ENCODE assay signal across 16 cellular contexts in the genomic region with DNA sequence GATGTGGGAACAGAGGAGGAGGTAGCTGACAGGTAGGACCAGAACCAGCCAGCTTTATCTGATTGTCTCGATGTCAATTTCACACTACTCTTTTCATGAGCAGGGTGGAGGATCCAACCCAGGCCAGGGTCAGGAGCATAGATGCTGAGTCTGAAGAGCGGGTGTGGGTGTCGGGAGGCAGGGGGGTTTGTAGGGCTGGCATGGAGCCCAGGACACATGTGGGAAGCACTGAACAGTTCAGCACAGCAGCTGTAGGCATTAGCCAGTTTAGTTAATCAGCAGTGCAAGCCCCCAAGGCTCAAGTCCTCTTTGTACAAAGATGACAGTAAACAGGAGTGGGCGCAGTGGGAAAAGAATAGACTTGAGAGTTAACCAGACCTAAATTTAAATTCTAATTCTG.
DNase-seq lines count a peak whose midpoint lies in the region; ATAC-seq and TF ChIP-seq lines count a peak whose summit lies in the region.
"Had no signal": no experiment of that assay in that cellular context is flagged by ENCODE, and none has a peak within 500 bp of the region (broad histone marks: within the 10 kb centered on the region; RNA-seq: fewer than 3 reads in every experiment).

No MANE protein-coding gene starts in this region.

- no peak for ATAC-seq in GM18873 (IDR thresholded peaks at IDR 0.05; ENCODE audit: low FRiP score, unreplicated experiment)
- ATAC-seq: HCT116, upper lobe of right lung had no signal

- H3K4me1 ChIP-seq in BE2C = peaks cover 3% of the 10 kb centered on the region; the same call in 1 of the 2 replicates

- H3K27me3 ChIP-seq in BE2C = no peaks in the 10 kb centered on the region
- H3K27me3 ChIP-seq: heart right ventricle, sigmoid colon, upper lobe of right lung had no signal

- H3K4me3 ChIP-seq in BE2C (ENCODE audit: low read depth, low read length) (no peak overlapping the region), fibroblast of mammary gland (ENCODE audit: control insufficient read depth, low read depth, low read length) (no peak overlapping the region)
- H3K4me3 ChIP-seq: heart right ventricle, lung, sigmoid colon, upper lobe of right lung had no signal

- peak; percentile 74 for DNase-seq in BE2C
- DNase-seq in DMS153 treated with DMSO at 0.1 percent for 48 hours (lab: John Stamatoyannopoulos, UW; ENCODE audit: unreplicated experiment) = peak; percentile 25
- peak; percentile 40 for DNase-seq in NCI-H345 (lab: John Stamatoyannopoulos, UW)
- peak; percentile 51 for DNase-seq in fibroblast of mammary gland (ENCODE audit: low read depth)
- no peak for DNase-seq in activated effector memory CD4-positive, alpha-beta T cell treated with Interleukin-2 at 50 U/mL for 16 hours
- no peak for DNase-seq in NCI-H226
- DNase-seq in activated gamma-delta T cell treated with Interleukin-2 at 50 U/mL for 16 hours = no peak
- DNase-seq: endodermal cell; heart right ventricle; NCI-H1417 treated with DMSO at 0.1 percent for 48 hours; sigmoid colon; stimulated activated CD4-positive, alpha-beta T cell treated with anti-CD3 and anti-CD28 coated beads, Interleukin-4, amount 100 ng/mL, for 1 hour; upper lobe of right lung had no signal

- H3K9me3 ChIP-seq in BE2C = no peaks in the 10 kb centered on the region
- H3K9me3 ChIP-seq: heart right ventricle, sigmoid colon, upper lobe of right lung had no signal

- TF ChIP-seq CTCF in BE2C (IDR thresholded peaks at IDR 0.05; ENCODE audit: low read depth, low read length) = no peak
- no peak for TF ChIP-seq CTCF in fibroblast of mammary gland (conservative IDR thresholded peaks at IDR 0.05; ENCODE audit: control insufficient read depth, insufficient read depth, low read depth, low read length)

- H3K36me3 ChIP-seq in BE2C = no peaks in the 10 kb centered on the region
- H3K36me3 ChIP-seq: heart right ventricle, sigmoid colon, upper lobe of right lung had no signal

Comparison
In these comparisons a context has a peak if more than half of its experiments do, and no peak if none do; other contexts are left out.
1. DNase-seq: peak in BE2C (single experiment), DMS153 treated with DMSO at 0.1 percent for 48 hours (single experiment), NCI-H345 (single experiment) and fibroblast of mammary gland (single experiment); none in activated effector memory CD4-positive, alpha-beta T cell treated with Interleukin-2 at 50 U/mL for 16 hours (single experiment), NCI-H226 (single experiment) and activated gamma-delta T cell treated with Interleukin-2 at 50 U/mL for 16 hours (single experiment).